Comparison of ENCODE assay signal across 18 cellular contexts in the genomic region with DNA sequence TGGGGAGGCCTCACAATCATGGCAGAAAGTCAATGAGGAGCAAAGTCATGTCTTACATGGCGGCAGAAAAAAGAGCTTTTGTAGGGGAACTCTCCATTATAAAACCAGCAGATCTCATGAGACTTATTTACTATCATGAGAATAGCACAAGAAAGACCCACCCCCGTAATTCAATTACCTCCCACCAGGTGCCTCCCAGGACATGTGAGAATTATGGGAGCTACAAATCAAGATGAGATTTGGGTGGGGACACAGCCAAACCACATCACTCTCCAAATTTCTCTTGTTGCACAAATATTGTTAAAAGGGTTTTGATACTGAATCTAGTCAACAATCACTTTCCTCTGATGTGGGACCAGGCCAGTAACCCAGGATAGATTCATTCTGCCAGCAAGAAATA.
DNase-seq lines count a peak whose midpoint lies in the region; TF ChIP-seq lines count a peak whose summit lies in the region.
"Had no signal": no experiment of that assay in that cellular context is flagged by ENCODE, and none has a peak within 500 bp of the region (broad histone marks: within the 10 kb centered on the region; RNA-seq: fewer than 3 reads in every experiment).

No MANE protein-coding gene starts in this region.

- no peak overlapping the region for H3K4me3 ChIP-seq in BE2C (ENCODE audit: low read depth, low read length)
- H3K4me3 ChIP-seq in DOHH2 (ENCODE audit: low read length): no peak overlapping the region
- H3K4me3 ChIP-seq in epithelial cell of proximal tubule (ENCODE audit: low read depth, low read length): no peak overlapping the region
- H3K4me3 ChIP-seq: pancreas, transverse colon had no signal

- H3K27ac ChIP-seq in DOHH2 (ENCODE audit: low read depth, low read length): no peak overlapping the region
- H3K27ac ChIP-seq: pancreas, transverse colon had no signal

- no peaks in the 10 kb centered on the region for H3K27me3 ChIP-seq in BE2C
- H3K27me3 ChIP-seq in DOHH2 (ENCODE audit: control insufficient read depth, low read length): no peaks in the 10 kb centered on the region
- H3K27me3 ChIP-seq: pancreas, transverse colon had no signal

- H3K9me2 ChIP-seq in DOHH2 (replicated peaks; ENCODE audit: control insufficient read depth, low read length): no peaks in the 10 kb centered on the region

- H3K4me2 ChIP-seq in DOHH2 (ENCODE audit: low read length): no peak overlapping the region

- H3K9me3 ChIP-seq in BE2C (no peaks in the 10 kb centered on the region), DOHH2 (ENCODE audit: control insufficient read depth, insufficient read depth, low read length) (no peaks in the 10 kb centered on the region)
- H3K9me3 ChIP-seq: pancreas, transverse colon had no signal

- H3K79me2 ChIP-seq in DOHH2 (ENCODE audit: control insufficient read depth, low read length): no peaks in the 10 kb centered on the region

- H3K36me3 ChIP-seq in BE2C (no peaks in the 10 kb centered on the region), DOHH2 (ENCODE audit: control insufficient read depth, low read length) (no peaks in the 10 kb centered on the region)
- H3K36me3 ChIP-seq: pancreas, transverse colon had no signal

- peak; percentile 54 for DNase-seq in BE2C
- peak; percentile 20 for DNase-seq in NCI-H69 (lab: John Stamatoyannopoulos, UW)
- DNase-seq in epithelial cell of proximal tubule (ENCODE audit: low read depth): no peak
- no peak for DNase-seq in DMS153 (lab: John Stamatoyannopoulos, UW)
- DNase-seq in NOMO-1 treated with DMSO at 0.1 percent for 48 hours (lab: John Stamatoyannopoulos, UW; ENCODE audit: unreplicated experiment): no peak
- DNase-seq in retina: no peak
- DNase-seq: activated CD4-positive, alpha-beta memory T cell treated with anti-CD3 and anti-CD28 coated beads, Interleukin-2, amount 10 ng/mL, durations not matched to agents 7 days and 5 days; activated T-cell treated with anti-CD3 and anti-CD28 coated beads, Interleukin-2, amount 50 U/mL, for 24 hours; GDM1; kidney; naive thymus-derived CD8-positive, alpha-beta T cell; NCI-H146; pancreas; SHP77; stimulated activated naive CD4-positive, alpha-beta T cell; T-helper 17 cell; transverse colon had no signal

- H3F3A ChIP-seq in DOHH2 (ENCODE audit: control insufficient read depth, insufficient read depth): no peaks in the 10 kb centered on the region

- no peaks in the 10 kb centered on the region for H4K20me1 ChIP-seq in DOHH2 (ENCODE audit: control insufficient read depth, insufficient read depth, low read depth, low read length)

- H3K4me1 ChIP-seq in BE2C: no peaks in the 10 kb centered on the region
- no peaks in the 10 kb centered on the region for H3K4me1 ChIP-seq in DOHH2 (ENCODE audit: control insufficient read depth, low read length)
- H3K4me1 ChIP-seq: pancreas, transverse colon had no signal

- peak; percentile 44 for TF ChIP-seq CTCF in BE2C (IDR thresholded peaks at IDR 0.05; ENCODE audit: low read depth, low read length)
- TF ChIP-seq CTCF in DOHH2 (IDR thresholded peaks at IDR 0.05; ENCODE audit: low read depth, low read length, poor library complexity, severe bottlenecking): peak; percentile 23
- TF ChIP-seq CTCF in epithelial cell of proximal tubule (conservative IDR thresholded peaks at IDR 0.05; ENCODE audit: low read depth, low read length): peak; percentile 14

Comparison
In these comparisons a context has a peak if more than half of its experiments do, and no peak if none do; other contexts are left out.
1. DNase-seq: peak in BE2C (single experiment) and NCI-H69 (single experiment); none in epithelial cell of proximal tubule (single experiment), DMS153 (single experiment), NOMO-1 treated with DMSO at 0.1 percent for 48 hours (single experiment) and retina (single experiment).
2. Peak in every context shown above with its lines, with median percentiles within 50 percentile points of each other: CTCF ChIP-seq.